In the genomic region with DNA sequence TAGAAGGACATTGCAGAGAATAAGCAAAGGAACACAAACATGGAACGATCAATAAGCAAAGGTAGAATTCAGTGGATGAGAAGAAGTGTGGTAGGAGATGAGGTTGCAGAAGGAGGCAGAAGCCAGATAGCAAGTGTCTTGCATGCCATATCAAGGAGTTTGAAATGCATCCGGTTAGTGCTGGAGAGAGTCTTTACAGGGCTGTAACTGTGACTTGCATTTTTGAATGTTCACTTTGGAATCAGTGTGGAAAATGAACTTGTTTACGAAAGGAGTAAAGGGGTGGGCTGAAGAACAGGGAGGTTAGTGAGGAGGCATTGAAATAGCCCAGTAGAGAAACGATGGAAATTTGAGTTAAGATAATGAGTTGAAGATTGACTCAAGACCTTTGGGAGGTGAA, we compare ENCODE assay signal across 20 cellular contexts.
"Had no signal": no experiment of that assay in that cellular context is flagged by ENCODE, and none has a peak within 500 bp of the region (broad histone marks: within the 10 kb centered on the region; RNA-seq: fewer than 3 reads in every experiment).

No MANE protein-coding gene starts in this region.

- H3K9me3 Mint-ChIP-seq: T-cell had no signal

- H3K36me3 Mint-ChIP-seq: T-cell had no signal

- H3K27ac ChIP-seq: KMS-11, RWPE1 had no signal

- H3K4me1 Mint-ChIP-seq: T-cell had no signal

- H3K9me3 ChIP-seq: SK-N-SH had no signal

- H3K27ac Mint-ChIP-seq: T-cell had no signal

- H3K27me3 Mint-ChIP-seq: T-cell had no signal

- DNase-seq: Kasumi-1, MV-4-11, NCI-H1048, NCI-H1105, NCI-H1417, NCI-H1436 treated with DMSO at 0.1 percent for 48 hours, NCI-H1694, NCI-H187 treated with DMSO at 0.1 percent for 48 hours, NCI-H2029 treated with DMSO at 0.1 percent for 48 hours, NCI-H2107, NCI-H2227 treated with DMSO at 0.1 percent for 48 hours, NCI-H524 treated with DMSO at 0.1 percent for 48 hours, NCI-H69, NCI-H774, SHP77, SK-N-SH, SW 1271, T-cell had no signal

- H3K4me3 Mint-ChIP-seq: T-cell had no signal

- ATAC-seq: T-cell had no signal
